Comparison of ENCODE assay signal across 21 cellular contexts in the genomic region with DNA sequence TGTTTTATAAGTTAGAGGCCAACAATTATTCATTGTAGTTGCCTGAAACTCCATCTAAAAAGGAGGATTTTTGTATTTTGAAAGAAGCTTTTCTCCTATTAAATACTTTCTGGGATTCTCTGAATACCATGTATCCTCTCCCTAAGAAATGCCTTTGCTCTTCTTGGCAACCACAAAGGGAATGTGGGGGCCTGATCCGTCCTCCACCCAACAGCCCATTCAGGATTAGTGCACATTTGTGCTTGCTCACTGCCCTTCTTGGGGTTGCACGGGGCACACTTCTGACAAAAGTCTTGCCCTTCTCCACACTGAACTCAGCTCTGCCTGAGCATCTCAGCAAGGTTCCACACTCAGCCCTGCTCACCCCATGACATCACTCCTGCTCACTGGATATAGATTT.
DNase-seq lines count a peak whose midpoint lies in the region; ATAC-seq and TF ChIP-seq lines count a peak whose summit lies in the region.
"Had no signal": no experiment of that assay in that cellular context is flagged by ENCODE, and none has a peak within 500 bp of the region (broad histone marks: within the 10 kb centered on the region; RNA-seq: fewer than 3 reads in every experiment).

No MANE protein-coding gene starts in this region.

- no peak overlapping the region for H2BK120ac ChIP-seq in neuronal stem cell (ENCODE audit: low read depth, low read length)

- H3K36me3 ChIP-seq in BJ (ENCODE audit: control insufficient read depth, insufficient read depth, low read length) = no peaks in the 10 kb centered on the region
- H3K36me3 ChIP-seq in endodermal cell (ENCODE audit: control insufficient read depth, insufficient read depth, low read length) = peaks cover 33% of the 10 kb centered on the region
- peaks cover 0 to 36% of the 10 kb centered on the region in 2 donors for H3K36me3 ChIP-seq in neuronal stem cell (replicated peaks in 1 of 2; ENCODE audit: control insufficient read depth in 2 of 2, insufficient read depth in 2 of 2, low read length in 2 of 2)

- no peak overlapping the region for H3K4me2 ChIP-seq in neuronal stem cell (ENCODE audit: insufficient read depth, low read length, poor library complexity, severe bottlenecking)

- intact Hi-C loops in MCF 10A (cut with micrococcal nuclease) = no loop called here

- ATAC-seq in GM19452 (IDR thresholded peaks at IDR 0.05; ENCODE audit: unreplicated experiment) = no peak
- ATAC-seq: GM12878, HepG2, Panc1 had no signal

- H3K18ac ChIP-seq in neuronal stem cell (ENCODE audit: low read length) = no peak overlapping the region

- no peak overlapping the region for H2BK15ac ChIP-seq in neuronal stem cell (ENCODE audit: low read length)

- BruUV-seq in MCF 10A (replicated peaks; lab: Mats Ljungman, UMichigan) = no TSS peak

- H3K14ac ChIP-seq in neuronal stem cell (ENCODE audit: low read length) = no peak overlapping the region

- no peak overlapping the region for H2AK5ac ChIP-seq in neuronal stem cell (ENCODE audit: low read depth, low read length)

- H2BK12ac ChIP-seq in neuronal stem cell (ENCODE audit: low read length) = no peak overlapping the region

- TF ChIP-seq CTCF in BJ (IDR thresholded peaks at IDR 0.05; ENCODE audit: insufficient read depth, low read depth, low read length) (no peak), endodermal cell (conservative IDR thresholded peaks at IDR 0.05) (no peak), MCF 10A (IDR thresholded peaks at IDR 0.05; ENCODE audit: unreplicated experiment) (no peak)

- CTCF ChIA-PET in BJ (lab: Yijun Ruan, JAX) = interaction anchor here (0.5 kb wide), 1 partner anchor 36 kb away, joined by 3 read pairs; no protein-coding TSS in a partner anchor
- CTCF ChIA-PET in MCF 10A (lab: Yijun Ruan, JAX) = interaction anchor here (1.2 to 1.6 kb wide), 2 partner anchors 9 to 211 kb away, joined by 3 to 4 read pairs; no protein-coding TSS in a partner anchor

- H3K9me3 ChIP-seq in endodermal cell (ENCODE audit: control insufficient read depth, low read length) = no peaks in the 10 kb centered on the region
- no peaks in the 10 kb centered on the region for H3K9me3 ChIP-seq in neuronal stem cell (replicated peaks in 1 of 2; ENCODE audit: control insufficient read depth in 2 of 2, insufficient read depth in 1 of 2, low read depth in 1 of 2, low read length in 2 of 2)
- H3K9me3 ChIP-seq: SJCRH30 had no signal

- WGBS in endodermal cell (ENCODE audit: insufficient coverage in 1 of 2, insufficient read length in 1 of 2), 2 experiments = 75 to 83% methylated on average over 2 of the region's 2 CpGs
- WGBS in neuronal stem cell (ENCODE audit: extremely low coverage in 2 of 2, insufficient read length in 2 of 2, insufficient replicate concordance in 1 of 2), 2 donors = no CpG with 5 or more reads among the region's 2 CpGs

- H3K4me1 Mint-ChIP-seq in endodermal cell (peaks cover 48% of the 10 kb centered on the region), MCF 10A (ENCODE audit: insufficient read depth, unreplicated experiment) (no peaks in the 10 kb centered on the region)
- H3K4me1 Mint-ChIP-seq: B cell had no signal

- no peak overlapping the region for H3K4me3 Mint-ChIP-seq in endodermal cell
- no peak overlapping the region for H3K4me3 Mint-ChIP-seq in MCF 10A (ENCODE audit: unreplicated experiment)
- H3K4me3 Mint-ChIP-seq: B cell had no signal

- H2AFZ ChIP-seq in neuronal stem cell (ENCODE audit: low read length) = no peak overlapping the region

- POLR2A ChIA-PET in BJ (lab: Charles Lee) (no interaction called here), MCF 10A (lab: Yijun Ruan, JAX) (no interaction called here)

- H4K8ac ChIP-seq in neuronal stem cell (ENCODE audit: low read depth, low read length) = no peak overlapping the region

- H3K9me3 Mint-ChIP-seq in endodermal cell (no peaks in the 10 kb centered on the region), MCF 10A (ENCODE audit: unreplicated experiment) (no peaks in the 10 kb centered on the region)

- H3K23ac ChIP-seq in neuronal stem cell (ENCODE audit: low read depth, low read length, poor library complexity) = no peak overlapping the region

- H3K4me1 ChIP-seq in endodermal cell (ENCODE audit: control insufficient read depth, insufficient read depth, low read length) (peaks cover 22% of the 10 kb centered on the region), neuronal stem cell (ENCODE audit: control insufficient read depth in 2 of 2, insufficient read depth in 1 of 2, low read depth in 1 of 2, low read length in 2 of 2) (peaks cover 3 to 4% of the 10 kb centered on the region in 2 donors)
- H3K4me1 ChIP-seq: SJCRH30 had no signal

- H3K4ac ChIP-seq in neuronal stem cell (ENCODE audit: low read length) = no peak overlapping the region

- H3K27me3 ChIP-seq in BJ (ENCODE audit: control insufficient read depth, insufficient read depth, low read length) (no peaks in the 10 kb centered on the region), endodermal cell (ENCODE audit: control insufficient read depth, insufficient read depth, low read length, poor library complexity, severe bottlenecking) (no peaks in the 10 kb centered on the region), neuronal stem cell (ENCODE audit: control insufficient read depth in 3 of 3, insufficient read depth in 3 of 3, low read depth in 1 of 3, low read length in 3 of 3) (no peaks in the 10 kb centered on the region)
- H3K27me3 ChIP-seq: SJCRH30 had no signal

- H4K91ac ChIP-seq in neuronal stem cell (ENCODE audit: low read depth, low read length, poor library complexity) = no peak overlapping the region

- H3K27me3 Mint-ChIP-seq in endodermal cell (ENCODE audit: insufficient read depth) (no peaks in the 10 kb centered on the region), MCF 10A (ENCODE audit: insufficient read depth, unreplicated experiment) (no peaks in the 10 kb centered on the region)
- H3K27me3 Mint-ChIP-seq: B cell had no signal

- H3K27ac ChIP-seq in endodermal cell (ENCODE audit: low read depth, low read length) (no peak overlapping the region), neuronal stem cell (replicated peaks; ENCODE audit: low read length) (peak overlapping the region; percentile 52)
- H3K27ac ChIP-seq: SJCRH30 had no signal

- peak; percentile 14 for DNase-seq in BJ (ENCODE audit: low read depth)
- peak; percentile 6 for DNase-seq in RPMI7951 (ENCODE audit: low read depth)
- DNase-seq in endodermal cell = no peak
- DNase-seq in neuronal stem cell (ENCODE audit: low spot score) = peak; percentile 15
- no peak for DNase-seq in germinal center (ENCODE audit: low spot score)
- no peak for DNase-seq in MCF 10A (ENCODE audit: unreplicated experiment)
- no peak for DNase-seq in H4 (ENCODE audit: low spot score)
- DNase-seq: GOT3, KBM-7, NCI-H1092, NCI-H1436, NCI-H187 treated with DMSO at 0.1 percent for 48 hours, NCI-H2107, NCI-H510A, NCI-H774, SJCRH30 had no signal

- H3K27ac Mint-ChIP-seq in endodermal cell = peak overlapping the region; percentile 41
- H3K27ac Mint-ChIP-seq in MCF 10A (ENCODE audit: low read depth, unreplicated experiment) = no peak overlapping the region
- H3K27ac Mint-ChIP-seq: B cell had no signal

- H2BK5ac ChIP-seq in neuronal stem cell (ENCODE audit: low read length) = no peak overlapping the region

- H3K79me1 ChIP-seq in neuronal stem cell (ENCODE audit: low read depth, low read length) = no peaks in the 10 kb centered on the region

- H3K36me3 Mint-ChIP-seq in endodermal cell (ENCODE audit: low read depth) (peaks cover 16% of the 10 kb centered on the region), MCF 10A (ENCODE audit: insufficient read depth, unreplicated experiment) (peaks cover 40% of the 10 kb centered on the region)

- H3K4me3 ChIP-seq in BJ (ENCODE audit: low read depth, low read length) (no peak overlapping the region), endodermal cell (ENCODE audit: low read length) (no peak overlapping the region), neuronal stem cell (ENCODE audit: low read length in 2 of 2) (no peak overlapping the region)
- H3K4me3 ChIP-seq: GM12878, SJCRH30 had no signal

- no peak overlapping the region for H3K9ac ChIP-seq in endodermal cell (ENCODE audit: extremely low read depth, low read length, poor library complexity, severe bottlenecking)
- no peak overlapping the region for H3K9ac ChIP-seq in neuronal stem cell (ENCODE audit: low read depth, low read length, poor library complexity)

Comparison
In these comparisons a context has a peak if more than half of its experiments do, and no peak if none do; other contexts are left out.
1. DNase-seq: peak in BJ (single experiment), RPMI7951 (single experiment) and neuronal stem cell (single experiment); none in endodermal cell (single experiment), germinal center (single experiment), MCF 10A (single experiment) and H4 (single experiment).